Comparison of ENCODE assay signal across 8 cellular contexts in genomic region chr1:25544243-25544764, GRCh38. TPM values are rescaled to one million over a fixed set of nuclear protein-coding genes. Genes with fewer than 3 reads are reported as not detected.
DNase-seq lines count a peak whose midpoint lies in the region; ATAC-seq and TF ChIP-seq lines count a peak whose summit lies in the region.

No MANE protein-coding gene starts in this region.

- TF ChIP-seq RAD21 in HCT116 (IDR thresholded peaks at IDR 0.05; ENCODE audit: low read depth) = no peak

- BruUV-seq in HCT116 (replicated peaks; lab: Mats Ljungman, UMichigan) = no TSS peak

- DNase-seq in HCT116 (ENCODE audit: low read depth, low spot score) (no peak), foreskin keratinocyte (no peak), midbrain (lab: John Stamatoyannopoulos, UW) (no peak), iPS-NIHi11 (ENCODE audit: low spot score) (no peak), DMS79 (lab: John Stamatoyannopoulos, UW) (no peak)
- DNase-seq in activated CD4-positive, alpha-beta T cell treated with anti-CD3 and anti-CD28 coated beads for 4 hours = no peak

- intact Hi-C loops in HCT116 (cut with micrococcal nuclease) = loop anchor here (10.0 kb wide), 1 partner anchor 450 kb away; the partner anchor contains the start of gene PAFAH2

- H3K9me3 ChIP-seq in HCT116 (ENCODE audit: control insufficient read depth in 1 of 2, insufficient read depth in 1 of 2, low read depth in 1 of 2, low read length in 2 of 2) (no peaks in the 10 kb centered on the region), skeletal muscle tissue (ENCODE audit: control insufficient read depth in 3 of 3, low read length in 3 of 3) (no peaks in the 10 kb centered on the region)

- H3K27me3 ChIP-seq in HCT116 (ENCODE audit: insufficient read depth, low read length) (no peaks in the 10 kb centered on the region), foreskin keratinocyte (peaks cover 6% of the 10 kb centered on the region), skeletal muscle tissue (ENCODE audit: control insufficient read depth in 3 of 3, insufficient read depth in 3 of 3, low read length in 3 of 3) (no peaks in the 10 kb centered on the region)

- RAD21 ChIA-PET in HCT116 (lab: Charles Lee; ENCODE audit: low non-redundant PET in 1 of 2, low total read pairs in 2 of 2, uncharacterized antibody in 2 of 2, unreplicated experiment in 2 of 2) = no interaction called here

- H3K4me3 ChIP-seq in HCT116 (replicated peaks in 1 of 2; ENCODE audit: low read depth in 1 of 2, low read length in 2 of 2) (peak overlapping the region; percentile 61 to 86), skeletal muscle tissue (ENCODE audit: low read length in 3 of 3) (peak overlapping the region; percentile 72 to 84 (median 77))

- H3K27ac ChIP-seq in HCT116 (ENCODE audit: low read depth, low read length) = peak overlapping the region; percentile 83
- H3K27ac ChIP-seq in VCaP = peak overlapping the region; percentile 74
- H3K27ac ChIP-seq in foreskin keratinocyte = peak overlapping the region; percentile 87
- H3K27ac ChIP-seq in skeletal muscle tissue (ENCODE audit: low read depth, low read length) = peak overlapping the region; percentile 75

- TF ChIP-seq CTCF in HCT116 (IDR thresholded peaks at IDR 0.05 in 2 of 3, conservative IDR thresholded peaks at IDR 0.05 in 1 of 3; ENCODE audit: borderline replicate concordance in 1 of 3, insufficient read depth in 1 of 3, low read depth in 2 of 3, low read length in 2 of 3) = no peak
- no peak for TF ChIP-seq CTCF in VCaP (conservative IDR thresholded peaks at IDR 0.05)
- no peak for TF ChIP-seq CTCF in foreskin keratinocyte (conservative IDR thresholded peaks at IDR 0.05)

- H2AFZ ChIP-seq in HCT116 (ENCODE audit: low read depth, low read length, poor library complexity, severe bottlenecking) = no peak overlapping the region

- ATAC-seq in HCT116 = peak; percentile 4
- ATAC-seq in foreskin keratinocyte = no peak

- POLR2A ChIA-PET in HCT116 (lab: Charles Lee) = no interaction called here

- no peak for TF ChIP-seq POLR2A in HCT116 (IDR thresholded peaks at IDR 0.05; ENCODE audit: borderline replicate concordance, extremely low read depth, insufficient read depth, insufficient read length)

- peak overlapping the region; percentile 79 for H3K9ac ChIP-seq in HCT116 (ENCODE audit: low read length)
- peak overlapping the region; percentile 82 to 91 (median 88) for H3K9ac ChIP-seq in skeletal muscle tissue (ENCODE audit: low read depth in 1 of 3, low read length in 3 of 3)

- peaks cover 30% of the 10 kb centered on the region for H3K79me2 ChIP-seq in HCT116 (ENCODE audit: insufficient read depth, low read length)

- CTCF ChIA-PET in HCT116 (lab: Charles Lee) = no interaction called here

- H3K36me3 ChIP-seq in HCT116 (ENCODE audit: control insufficient read depth in 1 of 2, insufficient read depth in 2 of 2, low read length in 2 of 2) = no peaks in the 10 kb centered on the region
- H3K36me3 ChIP-seq in skeletal muscle tissue (ENCODE audit: control insufficient read depth in 3 of 3, insufficient read depth in 3 of 3, low read length in 3 of 3) = peaks cover 0 to 2% (median 0%) of the 10 kb centered on the region in 3 donors

- no peaks in the 10 kb centered on the region; the same call in 1 of the 2 replicates for H4K20me1 ChIP-seq in HCT116 (ENCODE audit: insufficient read depth)

- peak overlapping the region; percentile 98 for H3K4me2 ChIP-seq in HCT116 (ENCODE audit: low read length)

- no peaks in the 10 kb centered on the region for H3K9me2 ChIP-seq in HCT116 (ENCODE audit: insufficient read depth)

- peaks cover 27 to 42% of the 10 kb centered on the region in 2 experiments for H3K4me1 ChIP-seq in HCT116 (ENCODE audit: control insufficient read depth in 1 of 2, insufficient read depth in 2 of 2, low read length in 2 of 2)
- peaks cover 3% of the 10 kb centered on the region for H3K4me1 ChIP-seq in foreskin keratinocyte
- H3K4me1 ChIP-seq in skeletal muscle tissue (ENCODE audit: control insufficient read depth in 3 of 3, insufficient read depth in 3 of 3, low read length in 3 of 3) = peaks cover 30 to 40% (median 37%) of the 10 kb centered on the region in 3 donors

TF ChIP-seq in HCT116, 20 proteins besides CTCF, POLR2A, EP300 and RAD21:
- TF ChIP-seq EZH2 (IDR thresholded peaks at IDR 0.05) (no peak), ZFX (IDR thresholded peaks at IDR 0.05) (no peak), CBX3 (IDR thresholded peaks at IDR 0.05; ENCODE audit: low read depth) (no peak), MAX (IDR thresholded peaks at IDR 0.05) (no peak), SP1 (IDR thresholded peaks at IDR 0.05; ENCODE audit: low read depth) (no peak), ZBTB33 (IDR thresholded peaks at IDR 0.05; ENCODE audit: extremely low read depth, insufficient replicate concordance, low read length) (no peak)

RNA-seq across cellular contexts. Expression of gene LDLRAP1, which starts 0.9 kb away (rescaled TPM):
- total RNA-seq in HCT116 (2021; ENCODE audit: unreplicated experiment) (26.0 TPM), foreskin keratinocyte (21.5 and 23.3 TPM in 2 replicates), skeletal muscle tissue (4.7 TPM)
- polyA plus RNA-seq in HCT116 (2012) = 21.5 and 24.2 TPM in 2 replicates
- polyA plus RNA-seq in foreskin keratinocyte = 18.7 and 18.8 TPM in 2 replicates
